Comparison of ENCODE assay signal across 9 cellular contexts in genomic region chr1:151009206-151009587, GRCh38. TPM values are rescaled to one million over a fixed set of nuclear protein-coding genes. Genes with fewer than 3 reads are reported as not detected.
DNase-seq lines count a peak whose midpoint lies in the region; ATAC-seq and TF ChIP-seq lines count a peak whose summit lies in the region.
"Had no signal": no experiment of that assay in that cellular context is flagged by ENCODE, and none has a peak within 500 bp of the region (broad histone marks: within the 10 kb centered on the region; RNA-seq: fewer than 3 reads in every experiment).

No MANE protein-coding gene starts in this region.

- peak overlapping the region; percentile 69 for H3K4me3 ChIP-seq in CD8-positive, alpha-beta memory T cell (ENCODE audit: low read length)
- H3K4me3 ChIP-seq in PC-3 (ENCODE audit: low read length) (peak overlapping the region; percentile 86), ovary (peak overlapping the region; percentile 74)

- TF ChIP-seq CTCF in PC-3 (conservative IDR thresholded peaks at IDR 0.05; ENCODE audit: low read depth, low read length) (no peak), endothelial cell (IDR thresholded peaks at IDR 0.05; ENCODE audit: unreplicated experiment) (no peak), ovary (IDR thresholded peaks at IDR 0.05) (no peak)

- peaks cover 54% of the 10 kb centered on the region for H3K4me1 ChIP-seq in CD8-positive, alpha-beta memory T cell (ENCODE audit: insufficient read depth, low read length)
- H3K4me1 ChIP-seq in PC-3 (ENCODE audit: insufficient read depth, low read length) (peaks cover 37% of the 10 kb centered on the region), ovary (ENCODE audit: insufficient read depth) (peaks cover 5% of the 10 kb centered on the region)

- H2AFZ ChIP-seq in PC-3 (ENCODE audit: low read length) = peak overlapping the region; percentile 99

- TF ChIP-seq EP300 in ovary (IDR thresholded peaks at IDR 0.05) = no peak

- POLR2A ChIA-PET in CD8-positive, alpha-beta memory T cell (lab: Charles Lee) = interaction anchor here (0.5 to 0.6 kb wide), 3 partner anchors 48 to 235 kb away, joined by 3 to 4 read pairs (median 4); no protein-coding TSS in a partner anchor
- POLR2A ChIA-PET in PC-3 (lab: Charles Lee; ENCODE audit: unreplicated experiment) = no interaction called here

- no peaks in the 10 kb centered on the region for H3K36me3 ChIP-seq in CD8-positive, alpha-beta memory T cell (ENCODE audit: insufficient read depth, low read length)
- no peaks in the 10 kb centered on the region for H3K36me3 ChIP-seq in PC-3 (ENCODE audit: low read depth, low read length)
- no peaks in the 10 kb centered on the region for H3K36me3 ChIP-seq in ovary

- BruUV-seq in PC-3 (replicated peaks; lab: Mats Ljungman, UMichigan) = no TSS peak

- peak overlapping the region; percentile 91 to 100 (median 99) for H3K27ac Mint-ChIP-seq in CD8-positive, alpha-beta memory T cell
- peak overlapping the region; percentile 95 for H3K27ac Mint-ChIP-seq in endothelial cell (ENCODE audit: unreplicated experiment)

- H3K4me3 Mint-ChIP-seq in CD8-positive, alpha-beta memory T cell = peak overlapping the region; percentile 82 to 98 (median 93)
- H3K4me3 Mint-ChIP-seq in endothelial cell (ENCODE audit: unreplicated experiment) = peak overlapping the region; percentile 97

- H4K20me1 ChIP-seq in PC-3 (ENCODE audit: low read length) = no peaks in the 10 kb centered on the region

- peak overlapping the region; percentile 92 for H3K4me2 ChIP-seq in PC-3 (ENCODE audit: low read length)

- WGBS in ovary, 3 donors = 29 to 31% (median 29%) methylated on average over 3 of the region's 3 CpGs

- ATAC-seq in PC-3 (no peak), HG03135 (IDR thresholded peaks at IDR 0.05; ENCODE audit: unreplicated experiment) (no peak), HG03159 (IDR thresholded peaks at IDR 0.05; ENCODE audit: unreplicated experiment) (no peak)

- peaks cover 32% of the 10 kb centered on the region for H3K79me2 ChIP-seq in PC-3 (ENCODE audit: low read length)

- CTCF ChIA-PET in CD8-positive, alpha-beta memory T cell (lab: Charles Lee) = interaction anchor here (1.3 to 2.9 kb wide), 2 partner anchors 15 to 147 kb away, joined by 3 to 7 read pairs; partner anchors contain the start of gene TNFAIP8L2
- CTCF ChIA-PET in PC-3 (lab: Charles Lee) = no interaction called here

- peaks cover 62 to 83% (median 79%) of the 10 kb centered on the region in 3 donors for H3K4me1 Mint-ChIP-seq in CD8-positive, alpha-beta memory T cell
- peaks cover 35% of the 10 kb centered on the region for H3K4me1 Mint-ChIP-seq in endothelial cell (ENCODE audit: unreplicated experiment)

- peak overlapping the region; percentile 87 for H3K9ac ChIP-seq in PC-3 (ENCODE audit: low read length)

- no peaks in the 10 kb centered on the region for H3K27me3 ChIP-seq in CD8-positive, alpha-beta memory T cell (ENCODE audit: insufficient read depth, low read length, poor library complexity, severe bottlenecking)
- H3K27me3 ChIP-seq in PC-3 (ENCODE audit: low read length) = no peaks in the 10 kb centered on the region
- no peaks in the 10 kb centered on the region for H3K27me3 ChIP-seq in ovary

- peak overlapping the region; percentile 82 for H3K27ac ChIP-seq in CD8-positive, alpha-beta memory T cell (ENCODE audit: low read depth, low read length)
- H3K27ac ChIP-seq in PC-3 (ENCODE audit: low read length) (no peak overlapping the region), ovary (peak overlapping the region in 1 of 2 donors; percentile 86)

- intact Hi-C loops in PC-3 (cut with micrococcal nuclease) (loop anchor here (5.0 to 10.0 kb wide), 3 partner anchors 38 to 384 kb away; partner anchors contain the start of genes C1orf56, ENSA and GOLPH3L), ovary (cut with DNase I) (no loop called here)

- H3K36me3 Mint-ChIP-seq in CD8-positive, alpha-beta memory T cell = peaks cover 0 to 27% (median 1%) of the 10 kb centered on the region in 3 donors
- H3K36me3 Mint-ChIP-seq in endothelial cell (ENCODE audit: low read depth, unreplicated experiment) = peaks cover 7% of the 10 kb centered on the region

- H3K9me2 ChIP-seq in PC-3 (replicated peaks; ENCODE audit: low read length) = no peaks in the 10 kb centered on the region

- no peaks in the 10 kb centered on the region for H3K9me3 ChIP-seq in CD8-positive, alpha-beta memory T cell (ENCODE audit: low read length)
- H3K9me3 ChIP-seq in PC-3 (ENCODE audit: low read length) (no peaks in the 10 kb centered on the region), ovary (no peaks in the 10 kb centered on the region)

- no peaks in the 10 kb centered on the region for H3K9me3 Mint-ChIP-seq in CD8-positive, alpha-beta memory T cell
- H3K9me3 Mint-ChIP-seq in endothelial cell (ENCODE audit: unreplicated experiment) = no peaks in the 10 kb centered on the region

- H3F3A ChIP-seq in PC-3 (ENCODE audit: low read length, unreplicated experiment) = peaks cover 6% of the 10 kb centered on the region

- no peaks in the 10 kb centered on the region for H3K27me3 Mint-ChIP-seq in CD8-positive, alpha-beta memory T cell
- H3K27me3 Mint-ChIP-seq in endothelial cell (ENCODE audit: unreplicated experiment) = peaks cover 9% of the 10 kb centered on the region

- no peak for DNase-seq in CD8-positive, alpha-beta memory T cell
- DNase-seq in PC-3 = no peak
- DNase-seq in endothelial cell (ENCODE audit: low spot score) = no peak
- DNase-seq in ovary = no peak
- no peak for DNase-seq in NCI-H345 (lab: John Stamatoyannopoulos, UW)
- no peak for DNase-seq in stimulated activated CD4-positive, alpha-beta T cell treated with anti-CD3 and anti-CD28 coated beads, Interleukin-4, amount 100 ng/mL, for 4 hours

- no peak for TF ChIP-seq POLR2A in ovary (IDR thresholded peaks at IDR 0.05)

RNA-seq across cellular contexts. Expression of gene PRUNE1, which starts 0.9 kb away (rescaled TPM):
- total RNA-seq in CD8-positive, alpha-beta memory T cell = 10 to 100 TPM; 14.6 to 16.8 TPM
- polyA plus RNA-seq in CD8-positive, alpha-beta memory T cell = 49.4 TPM
- 19.4 and 20.3 TPM in 2 replicates for total RNA-seq in PC-3 (2014; rRNA removed)
- 16.7 TPM for total RNA-seq in endothelial cell (ENCODE audit: unreplicated experiment)
- total RNA-seq in ovary = 10 to 100 TPM; 19.1 to 27.2 (median 22.9) TPM
- polyA plus RNA-seq in ovary = 10 to 100 TPM; 17.2 to 30.7 TPM

RNA-seq across cellular contexts. Expression of gene MINDY1, which starts 2.5 kb away (rescaled TPM):
- 1 to 10 TPM; 5.7 to 6.3 TPM for total RNA-seq in CD8-positive, alpha-beta memory T cell
- polyA plus RNA-seq in CD8-positive, alpha-beta memory T cell = 1.8 TPM
- total RNA-seq in PC-3 (2014; rRNA removed) (6.3 and 7.8 TPM in 2 replicates), endothelial cell (ENCODE audit: unreplicated experiment) (11.2 TPM), ovary (10 to 100 TPM; 17.1 to 35.6 (median 26.9) TPM)
- 10 to 100 TPM; 22.1 to 33.0 TPM for polyA plus RNA-seq in ovary

RNA-seq across cellular contexts. Expression of gene ANXA9, which starts 27.1 kb away (rescaled TPM):
- total RNA-seq in CD8-positive, alpha-beta memory T cell = not detected
- polyA plus RNA-seq in CD8-positive, alpha-beta memory T cell = not detected
- total RNA-seq in PC-3 (2014; rRNA removed) (0.18 and 0.75 TPM in 2 replicates), endothelial cell (ENCODE audit: unreplicated experiment) (not detected), ovary (1 to 10 TPM in 3 of 7 donors, under 1 TPM in 4; 0.24 to 6.9 (median 0.79) TPM)
- 1 to 10 TPM in 1 of 2 donors, under 1 TPM in 1; 0.44 to 1.2 TPM for polyA plus RNA-seq in ovary

RNA-seq across cellular contexts. Expression of gene BNIPL, which starts 27.2 kb away (rescaled TPM):
- total RNA-seq in CD8-positive, alpha-beta memory T cell = 1 to 10 TPM in 1 of 2 experiments, under 1 TPM in 1; 0.75 to 1.3 TPM
- 0.08 TPM for polyA plus RNA-seq in CD8-positive, alpha-beta memory T cell
- total RNA-seq in PC-3 (2014; rRNA removed) (0.51 and 2.4 TPM in 2 replicates), endothelial cell (ENCODE audit: unreplicated experiment) (1.5 TPM), ovary (10 to 100 TPM in 1 of 7 donors, 1 to 10 TPM in 1, under 1 TPM in 5; 0.17 to 10.6 (median 0.60) TPM)
- polyA plus RNA-seq in ovary = under 1 TPM; 0.13 to 0.32 TPM
- total RNA-seq: mesenteric fat pad had no signal

RNA-seq across cellular contexts. Expression of gene CERS2, which starts 34.6 kb away (rescaled TPM):
- 100 to 1,000 TPM; 224 to 232 TPM for total RNA-seq in CD8-positive, alpha-beta memory T cell
- polyA plus RNA-seq in CD8-positive, alpha-beta memory T cell = 167 TPM
- total RNA-seq in PC-3 (2014; rRNA removed) (176 TPM in 2 replicates), endothelial cell (ENCODE audit: unreplicated experiment) (186 TPM), ovary (100 to 1,000 TPM in 5 of 7 donors, 10 to 100 TPM in 2; 91.9 to 198 (median 156) TPM)
- 100 to 1,000 TPM; 124 to 339 TPM for polyA plus RNA-seq in ovary
